ENCODE assay signal across 17 cellular contexts in genomic region chr1:101389547-101389929, GRCh38.
DNase-seq lines count a peak whose midpoint lies in the region; ATAC-seq and TF ChIP-seq lines count a peak whose summit lies in the region.
"Had no signal": no experiment of that assay in that cellular context is flagged by ENCODE, and none has a peak within 500 bp of the region (broad histone marks: within the 10 kb centered on the region; RNA-seq: fewer than 3 reads in every experiment).

No MANE protein-coding gene starts in this region.

- H3K4me1 Mint-ChIP-seq in activated CD4-positive, alpha-beta memory T cell treated with anti-CD3 and anti-CD28 coated beads for 36 hours (ENCODE audit: low read depth) = peaks cover 7% of the 10 kb centered on the region
- peaks cover 18% of the 10 kb centered on the region for H3K4me1 Mint-ChIP-seq in activated CD4-positive, alpha-beta memory T cell treated with anti-CD3 and anti-CD28 coated beads, Interleukin-2, amount 10 ng/mL, durations not matched to agents 7 days and 5 days
- H3K4me1 Mint-ChIP-seq in stimulated activated memory B cell treated with anti-CD40 and anti-IgM and Interleukin-4, amounts not matched to agents 10 μg/mL and 1 μg/mL and 100 μg/mL, for 72 hours = peaks cover 38% of the 10 kb centered on the region
- H3K4me1 Mint-ChIP-seq in activated naive CD4-positive, alpha-beta T cell treated with anti-CD3 and anti-CD28 coated beads, Interleukin-2, amount 10 ng/mL, durations not matched to agents 7 days and 5 days = peaks cover 5% of the 10 kb centered on the region

- H3K79me2 ChIP-seq in OCI-LY1 (ENCODE audit: insufficient read depth, low read length) = no peaks in the 10 kb centered on the region

- DNase-seq in activated CD4-positive, alpha-beta memory T cell treated with anti-CD3 and anti-CD28 coated beads for 36 hours = no peak
- DNase-seq in activated CD4-positive, alpha-beta memory T cell treated with anti-CD3 and anti-CD28 coated beads, Interleukin-2, amount 10 ng/mL, durations not matched to agents 7 days and 5 days = no peak
- DNase-seq in ovary (no peak), GM10266 (ENCODE audit: extremely low spot score) (no peak)
- no peak for DNase-seq in activated naive CD4-positive, alpha-beta T cell treated with anti-CD3 and anti-CD28 coated beads, Interleukin-2, amount 10 ng/mL, durations not matched to agents 7 days and 5 days
- DNase-seq: caudate nucleus, esophagus squamous epithelium, NCI-H1105, NCI-H2029, PC-3 had no signal

- H3K4me3 ChIP-seq in OCI-LY1 (ENCODE audit: low read depth, low read length, poor library complexity, severe bottlenecking) (no peak overlapping the region), ovary (no peak overlapping the region)
- H3K4me3 ChIP-seq: esophagus squamous epithelium, GM23338 had no signal

- peaks cover 3% of the 10 kb centered on the region; the same call in 1 of the 2 replicates for H3F3A ChIP-seq in OCI-LY1 (ENCODE audit: insufficient read depth, low read length)

- no peak overlapping the region for H3K4me3 Mint-ChIP-seq in activated CD4-positive, alpha-beta memory T cell treated with anti-CD3 and anti-CD28 coated beads for 36 hours
- no peak overlapping the region for H3K4me3 Mint-ChIP-seq in activated CD4-positive, alpha-beta memory T cell treated with anti-CD3 and anti-CD28 coated beads, Interleukin-2, amount 10 ng/mL, durations not matched to agents 7 days and 5 days
- no peak overlapping the region for H3K4me3 Mint-ChIP-seq in stimulated activated memory B cell treated with anti-CD40 and anti-IgM and Interleukin-4, amounts not matched to agents 10 μg/mL and 1 μg/mL and 100 μg/mL, for 72 hours
- no peak overlapping the region for H3K4me3 Mint-ChIP-seq in activated naive CD4-positive, alpha-beta T cell treated with anti-CD3 and anti-CD28 coated beads, Interleukin-2, amount 10 ng/mL, durations not matched to agents 7 days and 5 days
- H3K4me3 Mint-ChIP-seq: dendritic cell treated with granulocyte-macrophage colony-stimulating factor and Interleukin-4, amounts not matched to agents 40 ng/mL and 50 ng/mL, for 4 days; GM23338 had no signal

- TF ChIP-seq EP300 in ovary (IDR thresholded peaks at IDR 0.05) = no peak

- POLR2A ChIA-PET in activated CD4-positive, alpha-beta memory T cell treated with anti-CD3 and anti-CD28 coated beads for 36 hours (lab: Charles Lee) = no interaction called here
- POLR2A ChIA-PET in activated CD4-positive, alpha-beta memory T cell treated with anti-CD3 and anti-CD28 coated beads, Interleukin-2, amount 10 ng/mL, durations not matched to agents 7 days and 5 days (lab: Charles Lee) = interaction anchor here (1.0 kb wide), 1 partner anchor 80 kb away, joined by 4 read pairs; no protein-coding TSS in a partner anchor

- H3K9me3 ChIP-seq in OCI-LY1 (ENCODE audit: low read length) = no peaks in the 10 kb centered on the region
- peaks cover 0 to 4% of the 10 kb centered on the region in 2 donors for H3K9me3 ChIP-seq in ovary
- H3K9me3 ChIP-seq: esophagus squamous epithelium had no signal

- WGBS in ovary, 3 donors = 69 to 83% (median 72%) methylated on average over 2 of the region's 2 CpGs

- H3K27ac Mint-ChIP-seq in activated CD4-positive, alpha-beta memory T cell treated with anti-CD3 and anti-CD28 coated beads for 36 hours = peak overlapping the region; percentile 46
- H3K27ac Mint-ChIP-seq in activated CD4-positive, alpha-beta memory T cell treated with anti-CD3 and anti-CD28 coated beads, Interleukin-2, amount 10 ng/mL, durations not matched to agents 7 days and 5 days = no peak overlapping the region
- peak overlapping the region; percentile 78 for H3K27ac Mint-ChIP-seq in stimulated activated memory B cell treated with anti-CD40 and anti-IgM and Interleukin-4, amounts not matched to agents 10 μg/mL and 1 μg/mL and 100 μg/mL, for 72 hours
- H3K27ac Mint-ChIP-seq in activated naive CD4-positive, alpha-beta T cell treated with anti-CD3 and anti-CD28 coated beads, Interleukin-2, amount 10 ng/mL, durations not matched to agents 7 days and 5 days = no peak overlapping the region
- H3K27ac Mint-ChIP-seq: dendritic cell treated with granulocyte-macrophage colony-stimulating factor and Interleukin-4, amounts not matched to agents 40 ng/mL and 50 ng/mL, for 4 days; GM23338 had no signal

- TF ChIP-seq CTCF in OCI-LY1 (IDR thresholded peaks at IDR 0.05; ENCODE audit: low read length) (no peak), ovary (IDR thresholded peaks at IDR 0.05) (no peak), GM10266 (IDR thresholded peaks at IDR 0.05; ENCODE audit: control insufficient read depth, insufficient read depth, low read depth, missing control alignments) (no peak)

- H3K27me3 ChIP-seq in OCI-LY1 (ENCODE audit: insufficient read depth, low read length) (no peaks in the 10 kb centered on the region), ovary (no peaks in the 10 kb centered on the region)
- H3K27me3 ChIP-seq: esophagus squamous epithelium had no signal

- CTCF ChIA-PET in activated CD4-positive, alpha-beta memory T cell treated with anti-CD3 and anti-CD28 coated beads for 36 hours (lab: Charles Lee) = no interaction called here
- CTCF ChIA-PET in activated CD4-positive, alpha-beta memory T cell treated with anti-CD3 and anti-CD28 coated beads, Interleukin-2, amount 10 ng/mL, durations not matched to agents 7 days and 5 days (lab: Charles Lee) = interaction anchor here (0.7 to 0.8 kb wide), 2 partner anchors 32 to 49 kb away, joined by 3 to 4 read pairs; no protein-coding TSS in a partner anchor
- CTCF ChIA-PET in activated naive CD4-positive, alpha-beta T cell treated with anti-CD3 and anti-CD28 coated beads, Interleukin-2, amount 10 ng/mL, durations not matched to agents 7 days and 5 days (lab: Charles Lee) = interaction anchor here (1.3 kb wide), 1 partner anchor 26 kb away, joined by 3 read pairs; no protein-coding TSS in a partner anchor

- TF ChIP-seq POLR2A in ovary (IDR thresholded peaks at IDR 0.05) = no peak

- peak overlapping the region; percentile 97 for H3K27ac ChIP-seq in OCI-LY1 (ENCODE audit: low read depth, low read length, poor library complexity, severe bottlenecking)
- H3K27ac ChIP-seq in ovary = no peak overlapping the region
- H3K27ac ChIP-seq: esophagus squamous epithelium had no signal

- no peaks in the 10 kb centered on the region for H3K9me3 Mint-ChIP-seq in activated CD4-positive, alpha-beta memory T cell treated with anti-CD3 and anti-CD28 coated beads for 36 hours
- H3K9me3 Mint-ChIP-seq in activated CD4-positive, alpha-beta memory T cell treated with anti-CD3 and anti-CD28 coated beads, Interleukin-2, amount 10 ng/mL, durations not matched to agents 7 days and 5 days = peaks cover 6% of the 10 kb centered on the region
- peaks cover 10% of the 10 kb centered on the region for H3K9me3 Mint-ChIP-seq in stimulated activated memory B cell treated with anti-CD40 and anti-IgM and Interleukin-4, amounts not matched to agents 10 μg/mL and 1 μg/mL and 100 μg/mL, for 72 hours
- no peaks in the 10 kb centered on the region for H3K9me3 Mint-ChIP-seq in activated naive CD4-positive, alpha-beta T cell treated with anti-CD3 and anti-CD28 coated beads, Interleukin-2, amount 10 ng/mL, durations not matched to agents 7 days and 5 days

- no peaks in the 10 kb centered on the region for H4K20me1 ChIP-seq in OCI-LY1 (ENCODE audit: insufficient read depth, low read length)

- no peaks in the 10 kb centered on the region for H3K9me2 ChIP-seq in OCI-LY1 (ENCODE audit: low read depth, low read length)

- 0 out of 2 replicates have a peak overlapping the region, but pooled peaks have one; percentile 52 for H2AFZ ChIP-seq in OCI-LY1 (ENCODE audit: low read length)
- H2AFZ ChIP-seq: GM23338 had no signal

- H3K36me3 ChIP-seq in OCI-LY1 (ENCODE audit: insufficient read depth, low read length) (no peaks in the 10 kb centered on the region; the same call in 1 of the 2 replicates), ovary (no peaks in the 10 kb centered on the region)
- H3K36me3 ChIP-seq: esophagus squamous epithelium had no signal

- no peaks in the 10 kb centered on the region for H3K36me3 Mint-ChIP-seq in activated CD4-positive, alpha-beta memory T cell treated with anti-CD3 and anti-CD28 coated beads for 36 hours
- H3K36me3 Mint-ChIP-seq in activated CD4-positive, alpha-beta memory T cell treated with anti-CD3 and anti-CD28 coated beads, Interleukin-2, amount 10 ng/mL, durations not matched to agents 7 days and 5 days (ENCODE audit: low read depth) = no peaks in the 10 kb centered on the region
- peaks cover 12% of the 10 kb centered on the region for H3K36me3 Mint-ChIP-seq in stimulated activated memory B cell treated with anti-CD40 and anti-IgM and Interleukin-4, amounts not matched to agents 10 μg/mL and 1 μg/mL and 100 μg/mL, for 72 hours
- no peaks in the 10 kb centered on the region for H3K36me3 Mint-ChIP-seq in activated naive CD4-positive, alpha-beta T cell treated with anti-CD3 and anti-CD28 coated beads, Interleukin-2, amount 10 ng/mL, durations not matched to agents 7 days and 5 days

- H3K4me1 ChIP-seq in OCI-LY1 (ENCODE audit: insufficient read depth, low read length, severe bottlenecking) = peaks cover 30% of the 10 kb centered on the region
- H3K4me1 ChIP-seq in ovary (ENCODE audit: insufficient read depth) = no peaks in the 10 kb centered on the region
- H3K4me1 ChIP-seq: esophagus squamous epithelium had no signal

- intact Hi-C loops in activated CD4-positive, alpha-beta memory T cell treated with anti-CD3 and anti-CD28 coated beads for 36 hours (cut with micrococcal nuclease) = loop anchor here (1.0 to 5.0 kb wide), 2 partner anchors 18 to 63 kb away; no protein-coding TSS in a partner anchor
- intact Hi-C loops in ovary (cut with DNase I) = no loop called here

- peak overlapping the region; percentile 37; the same call in 1 of the 2 replicates for H3K4me2 ChIP-seq in OCI-LY1 (ENCODE audit: low read length)
- H3K4me2 ChIP-seq: GM23338 had no signal

- no peaks in the 10 kb centered on the region for H3K27me3 Mint-ChIP-seq in activated CD4-positive, alpha-beta memory T cell treated with anti-CD3 and anti-CD28 coated beads for 36 hours
- peaks cover 4% of the 10 kb centered on the region for H3K27me3 Mint-ChIP-seq in activated CD4-positive, alpha-beta memory T cell treated with anti-CD3 and anti-CD28 coated beads, Interleukin-2, amount 10 ng/mL, durations not matched to agents 7 days and 5 days
- H3K27me3 Mint-ChIP-seq in stimulated activated memory B cell treated with anti-CD40 and anti-IgM and Interleukin-4, amounts not matched to agents 10 μg/mL and 1 μg/mL and 100 μg/mL, for 72 hours = no peaks in the 10 kb centered on the region
- peaks cover 8% of the 10 kb centered on the region for H3K27me3 Mint-ChIP-seq in activated naive CD4-positive, alpha-beta T cell treated with anti-CD3 and anti-CD28 coated beads, Interleukin-2, amount 10 ng/mL, durations not matched to agents 7 days and 5 days
- H3K27me3 Mint-ChIP-seq: dendritic cell treated with granulocyte-macrophage colony-stimulating factor and Interleukin-4, amounts not matched to agents 40 ng/mL and 50 ng/mL, for 4 days had no signal

- H3K9ac ChIP-seq in OCI-LY1 (ENCODE audit: low read length) = peak overlapping the region; percentile 35; the same call in 1 of the 2 replicates

- peak; percentile 0 for ATAC-seq in HG02588 (IDR thresholded peaks at IDR 0.05; ENCODE audit: unreplicated experiment)
- ATAC-seq in stimulated activated memory B cell treated with anti-CD40 and anti-IgM and Interleukin-4, amounts not matched to agents 10 μg/mL and 1 μg/mL and 100 μg/mL, for 72 hours = no peak
- ATAC-seq: GM23338, left lobe of liver, PC-3, Right ventricle myocardium inferior had no signal

Comparison
In these comparisons a context has a peak if more than half of its experiments do, and no peak if none do; other contexts are left out.
1. H3K27ac Mint-ChIP-seq: peak in activated CD4-positive, alpha-beta memory T cell treated with anti-CD3 and anti-CD28 coated beads for 36 hours (single experiment) and stimulated activated memory B cell treated with anti-CD40 and anti-IgM and Interleukin-4, amounts not matched to agents 10 μg/mL and 1 μg/mL and 100 μg/mL, for 72 hours (single experiment); none in activated CD4-positive, alpha-beta memory T cell treated with anti-CD3 and anti-CD28 coated beads, Interleukin-2, amount 10 ng/mL, durations not matched to agents 7 days and 5 days (single experiment) and activated naive CD4-positive, alpha-beta T cell treated with anti-CD3 and anti-CD28 coated beads, Interleukin-2, amount 10 ng/mL, durations not matched to agents 7 days and 5 days (single experiment).